1 cellular context compared by ENCODE assay signal in the genomic region with DNA sequence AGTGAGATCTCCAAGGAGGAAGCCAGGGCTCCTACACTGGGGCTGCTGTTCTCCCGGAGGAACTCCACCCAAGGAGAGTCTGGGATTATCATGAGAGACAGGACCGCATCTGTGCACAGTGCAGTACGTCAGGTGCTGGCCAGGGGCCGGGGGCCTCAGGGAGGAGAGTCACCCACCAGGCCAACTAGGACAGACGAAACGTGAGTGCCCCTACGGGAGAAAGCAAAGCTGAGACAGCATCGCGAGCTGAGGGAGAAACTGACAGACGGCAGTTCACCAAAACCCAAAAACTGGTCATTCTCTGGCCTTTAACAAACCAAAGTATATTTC.
TF ChIP-seq lines count a peak whose summit lies in the region.

No MANE protein-coding gene starts in this region.

TF ChIP-seq in GM23338, 12 proteins besides CTCF, POLR2A, EP300 and RAD21 (continued from another document):
- no peak for TF ChIP-seq ZNF462 (CRISPR knock-in tag; IDR thresholded peaks at IDR 0.05)
- no peak for TF ChIP-seq ZNF114 (CRISPR knock-in tag; IDR thresholded peaks at IDR 0.05)
- TF ChIP-seq ZNF331 (CRISPR knock-in tag; IDR thresholded peaks at IDR 0.05; ENCODE audit: low read depth): no peak
- no peak for TF ChIP-seq EZH2 (IDR thresholded peaks at IDR 0.05; ENCODE audit: low read depth, unreplicated experiment)
- TF ChIP-seq EZH2phosphoT487 (IDR thresholded peaks at IDR 0.05; ENCODE audit: unreplicated experiment): no peak
- TF ChIP-seq NANOG (IDR thresholded peaks at IDR 0.05; ENCODE audit: borderline replicate concordance): no peak
- no peak for TF ChIP-seq CREB1 (CRISPR knock-in tag; IDR thresholded peaks at IDR 0.05; ENCODE audit: low read depth)
- TF ChIP-seq JUNB (IDR thresholded peaks at IDR 0.05; ENCODE audit: unreplicated experiment): no peak
- TF ChIP-seq POLR2AphosphoS5 (IDR thresholded peaks at IDR 0.05; ENCODE audit: low read depth): no peak
